Comparison of ENCODE assay signal across 1 cellular context in the genomic region with DNA sequence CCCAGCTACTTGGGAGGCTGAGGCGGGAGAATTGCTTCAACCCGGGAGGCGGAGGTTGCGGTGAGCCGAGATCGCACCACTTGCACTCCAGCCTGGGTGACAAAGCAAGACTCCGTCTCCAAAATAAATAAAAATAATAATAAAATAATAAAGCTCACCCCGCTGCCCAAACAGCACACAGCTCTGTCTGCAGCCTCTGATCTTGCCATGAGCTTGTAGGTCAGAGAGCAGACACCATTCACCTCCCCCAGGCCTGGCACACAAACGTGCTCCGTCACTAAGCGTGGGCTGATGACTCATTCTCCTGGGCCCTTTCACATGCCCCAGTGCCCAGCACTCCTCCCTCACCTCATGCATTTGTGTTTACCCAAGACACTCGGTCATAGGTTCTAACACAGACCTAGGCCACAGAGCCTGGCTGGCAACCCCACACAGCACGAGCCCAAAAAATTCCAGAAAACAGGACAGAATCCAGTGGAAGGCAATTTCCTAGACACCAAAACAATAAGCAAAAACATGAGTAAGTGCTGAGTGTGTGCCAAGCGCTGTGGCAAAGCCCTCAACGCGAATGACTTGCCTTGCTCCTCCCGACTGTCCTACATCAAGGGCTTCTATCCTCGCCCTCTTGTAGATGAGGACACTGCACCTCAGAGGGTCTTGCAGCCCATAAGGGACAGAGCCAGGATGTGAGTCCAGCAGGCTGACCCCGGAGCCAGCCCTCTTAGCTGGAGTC.
TF ChIP-seq lines count a peak whose summit lies in the region.

No MANE protein-coding gene starts in this region.

TF ChIP-seq in HepG2, 621 proteins besides CTCF, POLR2A, EP300 and RAD21 (continues in another document):
- peak; percentile 38 for TF ChIP-seq YY1 (IDR thresholded peaks at IDR 0.05; ENCODE audit: insufficient read depth, insufficient replicate concordance, low read depth, low read length)
- 0 out of 2 replicates have a peak, but pooled peaks have one; percentile 79 for TF ChIP-seq ZNF572 (CRISPR knock-in tag; IDR thresholded peaks at IDR 0.05)
- no peak for TF ChIP-seq JDP2 (CRISPR knock-in tag; IDR thresholded peaks at IDR 0.05; ENCODE audit: borderline replicate concordance)
- TF ChIP-seq ZNF652 (CRISPR knock-in tag; IDR thresholded peaks at IDR 0.05; ENCODE audit: borderline replicate concordance, low read depth), result peak; percentile 55; the same call in 1 of the 2 replicates
- peak; percentile 40; the same call in 1 of the 2 replicates for TF ChIP-seq ETV6 (CRISPR knock-in tag; conservative IDR thresholded peaks at IDR 0.05)
- TF ChIP-seq ZNF264 (CRISPR knock-in tag; IDR thresholded peaks at IDR 0.05), result peak; percentile 72; the same call in 1 of the 2 replicates
- TF ChIP-seq HNRNPH1 (optimal IDR thresholded peaks at IDR 0.05; ENCODE audit: low read depth, low read length), result no peak
- TF ChIP-seq, protein P1, sequence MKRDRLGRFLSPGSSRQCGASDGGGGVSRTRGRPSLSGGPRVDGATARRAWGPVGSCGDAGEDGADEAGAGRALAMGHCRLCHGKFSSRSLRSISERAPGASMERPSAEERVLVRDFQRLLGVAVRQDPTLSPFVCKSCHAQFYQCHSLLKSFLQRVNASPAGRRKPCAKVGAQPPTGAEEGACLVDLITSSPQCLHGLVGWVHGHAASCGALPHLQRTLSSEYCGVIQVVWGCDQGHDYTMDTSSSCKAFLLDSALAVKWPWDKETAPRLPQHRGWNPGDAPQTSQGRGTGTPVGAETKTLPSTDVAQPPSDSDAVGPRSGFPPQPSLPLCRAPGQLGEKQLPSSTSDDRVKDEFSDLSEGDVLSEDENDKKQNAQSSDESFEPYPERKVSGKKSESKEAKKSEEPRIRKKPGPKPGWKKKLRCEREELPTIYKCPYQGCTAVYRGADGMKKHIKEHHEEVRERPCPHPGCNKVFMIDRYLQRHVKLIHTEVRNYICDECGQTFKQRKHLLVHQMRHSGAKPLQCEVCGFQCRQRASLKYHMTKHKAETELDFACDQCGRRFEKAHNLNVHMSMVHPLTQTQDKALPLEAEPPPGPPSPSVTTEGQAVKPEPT (CRISPR knock-in tag; IDR thresholded peaks at IDR 0.05; ENCODE audit: low read depth), result no peak
- TF ChIP-seq HNRNPLL (IDR thresholded peaks at IDR 0.05; ENCODE audit: low read depth, low read length, poor library complexity, severe bottlenecking), result no peak
- no peak for TF ChIP-seq ZNF879 (CRISPR knock-in tag; IDR thresholded peaks at IDR 0.05)
- no peak for TF ChIP-seq ZNF34 (CRISPR knock-in tag; IDR thresholded peaks at IDR 0.05; ENCODE audit: borderline replicate concordance)
- peak; percentile 73 for TF ChIP-seq ZNF670 (CRISPR knock-in tag; IDR thresholded peaks at IDR 0.05; ENCODE audit: borderline replicate concordance)
- TF ChIP-seq ZC3H13 (CRISPR knock-in tag; IDR thresholded peaks at IDR 0.05), result no peak
- peak; percentile 67; the same call in 1 of the 2 replicates for TF ChIP-seq ZNF441 (CRISPR knock-in tag; IDR thresholded peaks at IDR 0.05; ENCODE audit: borderline replicate concordance)
- TF ChIP-seq, protein P2, sequence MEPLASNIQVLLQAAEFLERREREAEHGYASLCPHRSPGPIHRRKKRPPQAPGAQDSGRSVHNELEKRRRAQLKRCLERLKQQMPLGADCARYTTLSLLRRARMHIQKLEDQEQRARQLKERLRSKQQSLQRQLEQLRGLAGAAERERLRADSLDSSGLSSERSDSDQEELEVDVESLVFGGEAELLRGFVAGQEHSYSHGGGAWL (CRISPR knock-in tag; IDR thresholded peaks at IDR 0.05), result peak; percentile 61; the same call in 1 of the 2 replicates
- TF ChIP-seq ZNF431 (CRISPR knock-in tag; IDR thresholded peaks at IDR 0.05; ENCODE audit: borderline replicate concordance, low read depth), result no peak
- no peak for TF ChIP-seq POLR2AphosphoS2 (IDR thresholded peaks at IDR 0.05; ENCODE audit: low read depth, low read length)
- TF ChIP-seq, protein P3, sequence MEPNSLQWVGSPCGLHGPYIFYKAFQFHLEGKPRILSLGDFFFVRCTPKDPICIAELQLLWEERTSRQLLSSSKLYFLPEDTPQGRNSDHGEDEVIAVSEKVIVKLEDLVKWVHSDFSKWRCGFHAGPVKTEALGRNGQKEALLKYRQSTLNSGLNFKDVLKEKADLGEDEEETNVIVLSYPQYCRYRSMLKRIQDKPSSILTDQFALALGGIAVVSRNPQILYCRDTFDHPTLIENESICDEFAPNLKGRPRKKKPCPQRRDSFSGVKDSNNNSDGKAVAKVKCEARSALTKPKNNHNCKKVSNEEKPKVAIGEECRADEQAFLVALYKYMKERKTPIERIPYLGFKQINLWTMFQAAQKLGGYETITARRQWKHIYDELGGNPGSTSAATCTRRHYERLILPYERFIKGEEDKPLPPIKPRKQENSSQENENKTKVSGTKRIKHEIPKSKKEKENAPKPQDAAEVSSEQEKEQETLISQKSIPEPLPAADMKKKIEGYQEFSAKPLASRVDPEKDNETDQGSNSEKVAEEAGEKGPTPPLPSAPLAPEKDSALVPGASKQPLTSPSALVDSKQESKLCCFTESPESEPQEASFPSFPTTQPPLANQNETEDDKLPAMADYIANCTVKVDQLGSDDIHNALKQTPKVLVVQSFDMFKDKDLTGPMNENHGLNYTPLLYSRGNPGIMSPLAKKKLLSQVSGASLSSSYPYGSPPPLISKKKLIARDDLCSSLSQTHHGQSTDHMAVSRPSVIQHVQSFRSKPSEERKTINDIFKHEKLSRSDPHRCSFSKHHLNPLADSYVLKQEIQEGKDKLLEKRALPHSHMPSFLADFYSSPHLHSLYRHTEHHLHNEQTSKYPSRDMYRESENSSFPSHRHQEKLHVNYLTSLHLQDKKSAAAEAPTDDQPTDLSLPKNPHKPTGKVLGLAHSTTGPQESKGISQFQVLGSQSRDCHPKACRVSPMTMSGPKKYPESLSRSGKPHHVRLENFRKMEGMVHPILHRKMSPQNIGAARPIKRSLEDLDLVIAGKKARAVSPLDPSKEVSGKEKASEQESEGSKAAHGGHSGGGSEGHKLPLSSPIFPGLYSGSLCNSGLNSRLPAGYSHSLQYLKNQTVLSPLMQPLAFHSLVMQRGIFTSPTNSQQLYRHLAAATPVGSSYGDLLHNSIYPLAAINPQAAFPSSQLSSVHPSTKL (CRISPR knock-in tag; IDR thresholded peaks at IDR 0.05), result peak; percentile 98
- peak; percentile 87 for TF ChIP-seq ZBTB21 (CRISPR knock-in tag; IDR thresholded peaks at IDR 0.05)
- TF ChIP-seq, protein P4, sequence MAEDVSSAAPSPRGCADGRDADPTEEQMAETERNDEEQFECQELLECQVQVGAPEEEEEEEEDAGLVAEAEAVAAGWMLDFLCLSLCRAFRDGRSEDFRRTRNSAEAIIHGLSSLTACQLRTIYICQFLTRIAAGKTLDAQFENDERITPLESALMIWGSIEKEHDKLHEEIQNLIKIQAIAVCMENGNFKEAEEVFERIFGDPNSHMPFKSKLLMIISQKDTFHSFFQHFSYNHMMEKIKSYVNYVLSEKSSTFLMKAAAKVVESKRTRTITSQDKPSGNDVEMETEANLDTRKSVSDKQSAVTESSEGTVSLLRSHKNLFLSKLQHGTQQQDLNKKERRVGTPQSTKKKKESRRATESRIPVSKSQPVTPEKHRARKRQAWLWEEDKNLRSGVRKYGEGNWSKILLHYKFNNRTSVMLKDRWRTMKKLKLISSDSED (CRISPR knock-in tag; IDR thresholded peaks at IDR 0.05), result no peak
- TF ChIP-seq MIER2 (CRISPR knock-in tag; IDR thresholded peaks at IDR 0.05), result peak; percentile 55; the same call in 1 of the 2 replicates
- TF ChIP-seq ZBTB25 (CRISPR knock-in tag; IDR thresholded peaks at IDR 0.05), result peak; percentile 80
- TF ChIP-seq ZNF432 (CRISPR knock-in tag; IDR thresholded peaks at IDR 0.05; ENCODE audit: borderline replicate concordance), result no peak
- TF ChIP-seq ZNF17 (CRISPR knock-in tag; IDR thresholded peaks at IDR 0.05), result no peak
- peak; percentile 93 for TF ChIP-seq HOMEZ (CRISPR knock-in tag; IDR thresholded peaks at IDR 0.05; ENCODE audit: low read depth)
- no peak for TF ChIP-seq ZNF790 (CRISPR knock-in tag; IDR thresholded peaks at IDR 0.05; ENCODE audit: borderline replicate concordance)
- TF ChIP-seq KLF15 (CRISPR knock-in tag; IDR thresholded peaks at IDR 0.05; ENCODE audit: borderline replicate concordance), result no peak
- no peak for TF ChIP-seq ZNF296 (CRISPR knock-in tag; conservative IDR thresholded peaks at IDR 0.05)
- TF ChIP-seq ZNF883 (CRISPR knock-in tag; IDR thresholded peaks at IDR 0.05; ENCODE audit: not compliant biosample characterization), result peak; percentile 56
- TF ChIP-seq ZNF597 (CRISPR knock-in tag; IDR thresholded peaks at IDR 0.05), result no peak
- no peak for TF ChIP-seq KLF11 (CRISPR knock-in tag; IDR thresholded peaks at IDR 0.05)
- TF ChIP-seq, protein P5, sequence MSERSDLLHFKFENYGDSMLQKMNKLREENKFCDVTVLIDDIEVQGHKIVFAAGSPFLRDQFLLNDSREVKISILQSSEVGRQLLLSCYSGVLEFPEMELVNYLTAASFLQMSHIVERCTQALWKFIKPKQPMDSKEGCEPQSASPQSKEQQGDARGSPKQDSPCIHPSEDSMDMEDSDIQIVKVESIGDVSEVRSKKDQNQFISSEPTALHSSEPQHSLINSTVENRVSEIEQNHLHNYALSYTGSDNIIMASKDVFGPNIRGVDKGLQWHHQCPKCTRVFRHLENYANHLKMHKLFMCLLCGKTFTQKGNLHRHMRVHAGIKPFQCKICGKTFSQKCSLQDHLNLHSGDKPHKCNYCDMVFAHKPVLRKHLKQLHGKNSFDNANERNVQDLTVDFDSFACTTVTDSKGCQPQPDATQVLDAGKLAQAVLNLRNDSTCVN (CRISPR knock-in tag; IDR thresholded peaks at IDR 0.05; ENCODE audit: borderline replicate concordance), result peak; percentile 85; the same call in 1 of the 2 replicates
- TF ChIP-seq, protein P6, sequence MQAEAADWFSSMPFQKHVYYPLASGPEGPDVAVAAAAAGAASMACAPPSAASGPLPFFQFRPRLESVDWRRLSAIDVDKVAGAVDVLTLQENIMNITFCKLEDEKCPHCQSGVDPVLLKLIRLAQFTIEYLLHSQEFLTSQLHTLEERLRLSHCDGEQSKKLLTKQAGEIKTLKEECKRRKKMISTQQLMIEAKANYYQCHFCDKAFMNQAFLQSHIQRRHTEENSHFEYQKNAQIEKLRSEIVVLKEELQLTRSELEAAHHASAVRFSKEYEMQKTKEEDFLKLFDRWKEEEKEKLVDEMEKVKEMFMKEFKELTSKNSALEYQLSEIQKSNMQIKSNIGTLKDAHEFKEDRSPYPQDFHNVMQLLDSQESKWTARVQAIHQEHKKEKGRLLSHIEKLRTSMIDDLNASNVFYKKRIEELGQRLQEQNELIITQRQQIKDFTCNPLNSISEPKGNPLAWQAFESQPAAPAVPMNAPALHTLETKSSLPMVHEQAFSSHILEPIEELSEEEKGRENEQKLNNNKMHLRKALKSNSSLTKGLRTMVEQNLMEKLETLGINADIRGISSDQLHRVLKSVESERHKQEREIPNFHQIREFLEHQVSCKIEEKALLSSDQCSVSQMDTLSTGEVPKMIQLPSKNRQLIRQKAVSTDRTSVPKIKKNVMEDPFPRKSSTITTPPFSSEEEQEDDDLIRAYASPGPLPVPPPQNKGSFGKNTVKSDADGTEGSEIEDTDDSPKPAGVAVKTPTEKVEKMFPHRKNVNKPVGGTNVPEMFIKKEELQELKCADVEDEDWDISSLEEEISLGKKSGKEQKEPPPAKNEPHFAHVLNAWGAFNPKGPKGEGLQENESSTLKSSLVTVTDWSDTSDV (CRISPR knock-in tag; IDR thresholded peaks at IDR 0.05), result no peak
- TF ChIP-seq THAP11 (CRISPR knock-in tag; IDR thresholded peaks at IDR 0.05), result peak; percentile 76
- no peak for TF ChIP-seq PLRG1 (conservative IDR thresholded peaks at IDR 0.05)
- TF ChIP-seq ZSCAN9 (CRISPR knock-in tag; IDR thresholded peaks at IDR 0.05; ENCODE audit: borderline replicate concordance), result peak; percentile 80; the same call in 1 of the 2 replicates
- peak; percentile 88 for TF ChIP-seq BCL6 (CRISPR knock-in tag; IDR thresholded peaks at IDR 0.05)
- TF ChIP-seq MTA3 (CRISPR knock-in tag; IDR thresholded peaks at IDR 0.05), result no peak
- TF ChIP-seq, protein P7, sequence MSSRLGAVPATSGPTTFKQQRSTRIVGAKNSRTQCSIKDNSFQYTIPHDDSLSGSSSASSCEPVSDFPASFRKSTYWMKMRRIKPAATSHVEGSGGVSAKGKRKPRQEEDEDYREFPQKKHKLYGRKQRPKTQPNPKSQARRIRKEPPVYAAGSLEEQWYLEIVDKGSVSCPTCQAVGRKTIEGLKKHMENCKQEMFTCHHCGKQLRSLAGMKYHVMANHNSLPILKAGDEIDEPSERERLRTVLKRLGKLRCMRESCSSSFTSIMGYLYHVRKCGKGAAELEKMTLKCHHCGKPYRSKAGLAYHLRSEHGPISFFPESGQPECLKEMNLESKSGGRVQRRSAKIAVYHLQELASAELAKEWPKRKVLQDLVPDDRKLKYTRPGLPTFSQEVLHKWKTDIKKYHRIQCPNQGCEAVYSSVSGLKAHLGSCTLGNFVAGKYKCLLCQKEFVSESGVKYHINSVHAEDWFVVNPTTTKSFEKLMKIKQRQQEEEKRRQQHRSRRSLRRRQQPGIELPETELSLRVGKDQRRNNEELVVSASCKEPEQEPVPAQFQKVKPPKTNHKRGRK (CRISPR knock-in tag; IDR thresholded peaks at IDR 0.05), result no peak
- no peak for TF ChIP-seq ZNF207 (IDR thresholded peaks at IDR 0.05; ENCODE audit: borderline replicate concordance)
- no peak for TF ChIP-seq NFE2L1 (CRISPR knock-in tag; IDR thresholded peaks at IDR 0.05; ENCODE audit: borderline replicate concordance)
- TF ChIP-seq ARHGAP35 (CRISPR knock-in tag; IDR thresholded peaks at IDR 0.05; ENCODE audit: borderline replicate concordance), result 0 out of 2 replicates have a peak, but pooled peaks have one; percentile 65
- no peak for TF ChIP-seq RBM22 (optimal IDR thresholded peaks at IDR 0.05; ENCODE audit: low read length)
- no peak for TF ChIP-seq NKX3-1 (CRISPR knock-in tag; IDR thresholded peaks at IDR 0.05)
